Comparison of ENCODE assay signal across 23 cellular contexts in genomic region chr11:106461148-106461547, GRCh38.
"Had no signal": no experiment of that assay in that cellular context is flagged by ENCODE, and none has a peak within 500 bp of the region (broad histone marks: within the 10 kb centered on the region; RNA-seq: fewer than 3 reads in every experiment).

No MANE protein-coding gene starts in this region.

- H3K9me3 Mint-ChIP-seq: activated naive CD4-positive, alpha-beta T cell treated with anti-CD3 and anti-CD28 coated beads, Interleukin-2, amount 10 ng/mL, durations not matched to agents 7 days and 5 days; activated T-cell treated with anti-CD3 and anti-CD28 coated beads, Interleukin-2, amount 50 U/mL, for 4 hours; stimulated activated memory B cell treated with anti-CD40 and anti-IgM and Interleukin-4, amounts not matched to agents 10 μg/mL and 1 μg/mL and 100 μg/mL, for 72 hours had no signal

- DNase-seq: activated CD4-positive, alpha-beta T cell treated with anti-CD3 and anti-CD28 coated beads, Interleukin-2, amount 50 U/mL, for 1 hour; activated CD4-positive, CD25-positive, alpha-beta regulatory T cell treated with anti-CD3 and anti-CD28 coated beads, Interleukin-2, amount 50 U/mL, for 72 hours; activated CD8-positive, alpha-beta memory T cell treated with anti-CD3 and anti-CD28 coated beads, Interleukin-2, amount 50 U/mL, for 4 hours; activated effector memory CD4-positive, alpha-beta T cell treated with Interleukin-2 at 50 U/mL for 16 hours; activated naive CD4-positive, alpha-beta T cell treated with anti-CD3 and anti-CD28 coated beads, Interleukin-2, amount 10 ng/mL, durations not matched to agents 7 days and 5 days; activated T-cell treated with anti-CD3 and anti-CD28 coated beads, Interleukin-2, amount 50 U/mL, for 4 hours; cerebellar nuclear complex; effector CD4-positive, alpha-beta T cell; esophagus squamous epithelium; hippocampal formation; left colon; mammary epithelial cell; naive B cell; ovary; spleen; stimulated activated CD4-positive, alpha-beta T cell treated with anti-CD3 and anti-CD28 coated beads, Interleukin-4, amount 100 ng/mL, for 4 hours; SW 1271; T-helper 2 cell; upper lobe of right lung had no signal

- H3K36me3 ChIP-seq: ascending aorta, esophagus squamous epithelium, ovary, spleen, thoracic aorta, upper lobe of right lung had no signal

- H3K27me3 Mint-ChIP-seq: activated naive CD4-positive, alpha-beta T cell treated with anti-CD3 and anti-CD28 coated beads, Interleukin-2, amount 10 ng/mL, durations not matched to agents 7 days and 5 days; naive B cell; stimulated activated memory B cell treated with anti-CD40 and anti-IgM and Interleukin-4, amounts not matched to agents 10 μg/mL and 1 μg/mL and 100 μg/mL, for 72 hours had no signal

- H3K27ac Mint-ChIP-seq: activated naive CD4-positive, alpha-beta T cell treated with anti-CD3 and anti-CD28 coated beads, Interleukin-2, amount 10 ng/mL, durations not matched to agents 7 days and 5 days; naive B cell; stimulated activated memory B cell treated with anti-CD40 and anti-IgM and Interleukin-4, amounts not matched to agents 10 μg/mL and 1 μg/mL and 100 μg/mL, for 72 hours had no signal

- H3K27me3 ChIP-seq: ascending aorta, ovary, spleen, upper lobe of right lung had no signal

- H3K36me3 Mint-ChIP-seq: activated naive CD4-positive, alpha-beta T cell treated with anti-CD3 and anti-CD28 coated beads, Interleukin-2, amount 10 ng/mL, durations not matched to agents 7 days and 5 days; naive B cell; stimulated activated memory B cell treated with anti-CD40 and anti-IgM and Interleukin-4, amounts not matched to agents 10 μg/mL and 1 μg/mL and 100 μg/mL, for 72 hours had no signal

- H3K27ac ChIP-seq: ascending aorta, esophagus squamous epithelium, ovary, thoracic aorta, upper lobe of right lung, VCaP had no signal

- H3K4me1 Mint-ChIP-seq: activated naive CD4-positive, alpha-beta T cell treated with anti-CD3 and anti-CD28 coated beads, Interleukin-2, amount 10 ng/mL, durations not matched to agents 7 days and 5 days; naive B cell; stimulated activated memory B cell treated with anti-CD40 and anti-IgM and Interleukin-4, amounts not matched to agents 10 μg/mL and 1 μg/mL and 100 μg/mL, for 72 hours had no signal

- H3K4me3 Mint-ChIP-seq: activated naive CD4-positive, alpha-beta T cell treated with anti-CD3 and anti-CD28 coated beads, Interleukin-2, amount 10 ng/mL, durations not matched to agents 7 days and 5 days; activated T-cell treated with anti-CD3 and anti-CD28 coated beads, Interleukin-2, amount 50 U/mL, for 4 hours; naive B cell; stimulated activated memory B cell treated with anti-CD40 and anti-IgM and Interleukin-4, amounts not matched to agents 10 μg/mL and 1 μg/mL and 100 μg/mL, for 72 hours had no signal

- ATAC-seq: activated T-cell treated with anti-CD3 and anti-CD28 coated beads, Interleukin-2, amount 50 U/mL, for 4 hours; left colon; stimulated activated memory B cell treated with anti-CD40 and anti-IgM and Interleukin-4, amounts not matched to agents 10 μg/mL and 1 μg/mL and 100 μg/mL, for 72 hours; upper lobe of right lung had no signal

- H3K4me3 ChIP-seq: ascending aorta, esophagus squamous epithelium, ovary, spleen, thoracic aorta, upper lobe of right lung had no signal
